24 cellular contexts compared by ENCODE assay signal in the genomic region with DNA sequence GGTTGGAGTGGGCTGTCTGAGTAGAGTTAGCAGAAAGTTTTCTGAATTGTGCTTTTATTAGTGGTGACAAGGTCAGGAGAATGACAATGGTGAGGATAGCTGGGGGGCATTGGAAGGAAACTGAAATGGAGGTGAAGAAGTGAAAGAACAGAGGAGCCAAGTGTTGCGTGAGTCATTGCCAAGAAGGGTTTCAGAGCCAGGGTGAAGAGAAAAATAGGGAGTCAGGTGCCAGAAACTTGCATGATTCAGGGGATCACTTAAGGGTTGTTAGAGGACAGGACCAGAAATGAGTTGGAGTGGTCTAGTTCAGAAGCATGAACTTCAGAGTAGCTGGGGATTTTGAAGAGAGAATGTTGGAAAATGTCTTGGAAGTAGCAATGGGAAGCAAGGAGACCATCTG.
A peak's percentile ranks its signal among the peaks of the same experiment; 100 is the strongest.
DNase-seq lines count a peak whose midpoint lies in the region; ATAC-seq and TF ChIP-seq lines count a peak whose summit lies in the region.
"Had no signal": no experiment of that assay in that cellular context is flagged by ENCODE, and none has a peak within 500 bp of the region (broad histone marks: within the 10 kb centered on the region; RNA-seq: fewer than 3 reads in every experiment).

No MANE protein-coding gene starts in this region.

- H3K27me3 Mint-ChIP-seq in MCF 10A (ENCODE audit: insufficient read depth, unreplicated experiment) = no peaks in the 10 kb centered on the region
- H3K27me3 Mint-ChIP-seq in CD8-positive, alpha-beta memory T cell = peaks cover 4 to 9% of the 10 kb centered on the region in 2 donors
- H3K27me3 Mint-ChIP-seq: CD4-positive, alpha-beta T cell had no signal

- no peaks in the 10 kb centered on the region for H3K4me1 Mint-ChIP-seq in MCF 10A (ENCODE audit: insufficient read depth, unreplicated experiment)
- H3K4me1 Mint-ChIP-seq in CD8-positive, alpha-beta memory T cell = no peaks in the 10 kb centered on the region
- H3K4me1 Mint-ChIP-seq: T-cell had no signal

- H3K4me3 ChIP-seq in MG63 = no peak overlapping the region
- H3K4me3 ChIP-seq in smooth muscle cell = no peak overlapping the region
- no peak overlapping the region for H3K4me3 ChIP-seq in CD8-positive, alpha-beta memory T cell (ENCODE audit: low read length)
- H3K4me3 ChIP-seq: BLaER1, GM12878, HAP-1 had no signal

- no peak overlapping the region for H3K4me2 ChIP-seq in smooth muscle cell
- H3K4me2 ChIP-seq: BLaER1, KMS-11 had no signal

- CTCF ChIA-PET in MCF 10A (lab: Yijun Ruan, JAX) = interaction anchor here (0.6 to 1.0 kb wide), 2 partner anchors 93 to 1350 kb away, joined by 3 to 7 read pairs; no protein-coding TSS in a partner anchor
- CTCF ChIA-PET in CD8-positive, alpha-beta memory T cell (lab: Charles Lee) = no interaction called here

- no peaks in the 10 kb centered on the region for H4K20me1 ChIP-seq in smooth muscle cell (ENCODE audit: low read depth)
- H4K20me1 ChIP-seq: BLaER1 had no signal

- H3K27ac ChIP-seq in smooth muscle cell (ENCODE audit: low read depth) = no peak overlapping the region
- H3K27ac ChIP-seq in CD8-positive, alpha-beta memory T cell (ENCODE audit: low read depth, low read length) = no peak overlapping the region
- H3K27ac ChIP-seq: BLaER1, HL-60, KMS-11 had no signal

- no TSS peak for BruUV-seq in MCF 10A (replicated peaks; lab: Mats Ljungman, UMichigan)

- 100% methylated on average over 1 of the region's 1 CpG for WGBS in smooth muscle cell (ENCODE audit: low lambda C conversion rate)

- TF ChIP-seq CTCF in MCF 10A (IDR thresholded peaks at IDR 0.05; ENCODE audit: unreplicated experiment) (no peak), smooth muscle cell (IDR thresholded peaks at IDR 0.05; ENCODE audit: borderline replicate concordance, insufficient read depth, poor library complexity, severe bottlenecking) (no peak), omental fat pad (IDR thresholded peaks at IDR 0.05) (no peak)

- H3K27ac Mint-ChIP-seq in MCF 10A (ENCODE audit: low read depth, unreplicated experiment) = no peak overlapping the region
- no peak overlapping the region for H3K27ac Mint-ChIP-seq in CD8-positive, alpha-beta memory T cell
- H3K27ac Mint-ChIP-seq: CD4-positive, alpha-beta T cell; T-cell had no signal

- POLR2A ChIA-PET in MCF 10A (lab: Yijun Ruan, JAX) = interaction anchor here (2.0 to 2.1 kb wide), 2 partner anchors 17 to 20 kb away, joined by 5 to 12 read pairs; no protein-coding TSS in a partner anchor
- POLR2A ChIA-PET in CD8-positive, alpha-beta memory T cell (lab: Charles Lee) = no interaction called here

- no peaks in the 10 kb centered on the region for H3K9me3 ChIP-seq in MG63
- no peaks in the 10 kb centered on the region for H3K9me3 ChIP-seq in smooth muscle cell (replicated peaks; ENCODE audit: low read depth)
- H3K9me3 ChIP-seq in CD8-positive, alpha-beta memory T cell (ENCODE audit: low read length) = no peaks in the 10 kb centered on the region
- H3K9me3 ChIP-seq: HAP-1 had no signal

- H3K9ac ChIP-seq in smooth muscle cell (ENCODE audit: low read depth) = no peak overlapping the region
- H3K9ac ChIP-seq: BLaER1, KMS-11 had no signal

- H3K9me3 Mint-ChIP-seq in MCF 10A (ENCODE audit: unreplicated experiment) = no peaks in the 10 kb centered on the region
- peaks cover 0 to 5% (median 2%) of the 10 kb centered on the region in 5 donors for H3K9me3 Mint-ChIP-seq in CD8-positive, alpha-beta memory T cell

- H3F3A ChIP-seq in smooth muscle cell (ENCODE audit: low read depth) = no peaks in the 10 kb centered on the region

- no peak overlapping the region for H2AFZ ChIP-seq in smooth muscle cell (ENCODE audit: low read depth)

- H3K36me3 ChIP-seq in MG63 (no peaks in the 10 kb centered on the region), smooth muscle cell (ENCODE audit: low read depth) (no peaks in the 10 kb centered on the region)
- H3K36me3 ChIP-seq in CD8-positive, alpha-beta memory T cell (ENCODE audit: insufficient read depth, low read length) = no peaks in the 10 kb centered on the region
- H3K36me3 ChIP-seq: BLaER1, HAP-1 had no signal

- no peaks in the 10 kb centered on the region for H3K79me2 ChIP-seq in smooth muscle cell (ENCODE audit: low read depth)

- ATAC-seq in GM19035 (IDR thresholded peaks at IDR 0.05; ENCODE audit: unreplicated experiment) = no peak
- ATAC-seq in omental fat pad (ENCODE audit: low FRiP score) = no peak
- ATAC-seq: GM12878, SK-N-SH treated with all-trans-retinoic acid at 6 μM for 48 hours, T-cell had no signal

- DNase-seq in MG63 (peak; percentile 64), MCF 10A (ENCODE audit: unreplicated experiment) (peak; percentile 56), fibroblast of peridontal ligament (ENCODE audit: extremely low read depth) (peak; percentile 39), smooth muscle cell (lab: John Stamatoyannopoulos, UW; ENCODE audit: unreplicated experiment) (no peak), omental fat pad (ENCODE audit: low spot score) (no peak)
- DNase-seq in CD8-positive, alpha-beta memory T cell = no peak
- DNase-seq: CD4-positive, alpha-beta T cell; DND-41; NCI-H1048; NCI-H1417 treated with DMSO at 0.1 percent for 48 hours; NCI-H187; NCI-H2107; NCI-H510A; NCI-H748 treated with DMSO at 0.1 percent for 48 hours; NK-92 treated with Interleukin-12 subunit alpha and Interleukin-12 subunit beta, amount 100 ng/mL, for 24 hours; SIG-M5; T-cell had no signal

- H3K4me3 Mint-ChIP-seq in MCF 10A (ENCODE audit: unreplicated experiment) = no peak overlapping the region
- H3K4me3 Mint-ChIP-seq in CD8-positive, alpha-beta memory T cell = no peak overlapping the region
- H3K4me3 Mint-ChIP-seq: CD4-positive, alpha-beta T cell; T-cell had no signal

- intact Hi-C loops in MCF 10A (cut with micrococcal nuclease) = no loop called here

- H3K4me1 ChIP-seq in smooth muscle cell (ENCODE audit: low read depth) = no peaks in the 10 kb centered on the region
- H3K4me1 ChIP-seq in CD8-positive, alpha-beta memory T cell (ENCODE audit: insufficient read depth, low read length) = no peaks in the 10 kb centered on the region
- H3K4me1 ChIP-seq: BLaER1, HAP-1 had no signal

- H3K36me3 Mint-ChIP-seq in MCF 10A (ENCODE audit: insufficient read depth, unreplicated experiment) = no peaks in the 10 kb centered on the region
- H3K36me3 Mint-ChIP-seq in CD8-positive, alpha-beta memory T cell = no peaks in the 10 kb centered on the region
- H3K36me3 Mint-ChIP-seq: T-cell had no signal

- H3K27me3 ChIP-seq in MG63 (no peaks in the 10 kb centered on the region), smooth muscle cell (ENCODE audit: low read depth) (no peaks in the 10 kb centered on the region)
- no peaks in the 10 kb centered on the region for H3K27me3 ChIP-seq in CD8-positive, alpha-beta memory T cell (ENCODE audit: insufficient read depth, low read length, poor library complexity, severe bottlenecking)
- H3K27me3 ChIP-seq: BLaER1 had no signal

Comparison
In these comparisons a context has a peak if more than half of its experiments do, and no peak if none do; other contexts are left out.
1. DNase-seq: peak in MG63 (single experiment), MCF 10A (single experiment) and fibroblast of peridontal ligament (single experiment); none in smooth muscle cell (single experiment), CD8-positive, alpha-beta memory T cell (0 of 5) and omental fat pad (single experiment).